ENCODE assay signal across 15 cellular contexts in genomic region chr16:87604572-87605135, GRCh38. TPM values are rescaled to one million over a fixed set of nuclear protein-coding genes. Genes with fewer than 3 reads are reported as not detected.
A peak's percentile ranks its signal among the peaks of the same experiment; 100 is the strongest.
DNase-seq lines count a peak whose midpoint lies in the region; ATAC-seq and TF ChIP-seq lines count a peak whose summit lies in the region.
"Had no signal": no experiment of that assay in that cellular context is flagged by ENCODE, and none has a peak within 500 bp of the region (broad histone marks: within the 10 kb centered on the region; RNA-seq: fewer than 3 reads in every experiment).

No MANE protein-coding gene starts in this region.

- H3K27ac ChIP-seq in HUES6 (ENCODE audit: low read depth, low read length) (no peak overlapping the region), neural progenitor cell (no peak overlapping the region)
- H3K27ac ChIP-seq: coronary artery, parathyroid adenoma, PC-9 had no signal

- H3K27me3 ChIP-seq in HUES6 (ENCODE audit: control insufficient read depth, insufficient read depth, low read length) (peaks cover 58% of the 10 kb centered on the region), neural progenitor cell (peaks cover 46% of the 10 kb centered on the region)

- intact Hi-C loops in activated CD4-positive, alpha-beta memory T cell treated with anti-CD3 and anti-CD28 coated beads for 36 hours (cut with micrococcal nuclease), result no loop called here

- POLR2A ChIA-PET in activated CD4-positive, alpha-beta memory T cell treated with anti-CD3 and anti-CD28 coated beads for 36 hours (lab: Charles Lee), result no interaction called here

- peaks cover 68% of the 10 kb centered on the region for H4K20me1 ChIP-seq in neural progenitor cell (ENCODE audit: low read depth)

- no peak overlapping the region for H2AFZ ChIP-seq in neural progenitor cell (replicated peaks)
- H2AFZ ChIP-seq: parathyroid adenoma, PC-9 had no signal

- H3K9me3 ChIP-seq in HUES6 (ENCODE audit: control insufficient read depth, insufficient read depth, low read depth, low read length) (no peaks in the 10 kb centered on the region), neural progenitor cell (ENCODE audit: low read depth) (no peaks in the 10 kb centered on the region)

- H3K36me3 ChIP-seq in HUES6 (ENCODE audit: control insufficient read depth, insufficient read depth, low read length), result no peaks in the 10 kb centered on the region
- no peaks in the 10 kb centered on the region for H3K36me3 ChIP-seq in neural progenitor cell

- peaks cover 0 to 11% of the 10 kb centered on the region in 2 donors for H3K4me1 Mint-ChIP-seq in effector memory CD8-positive, alpha-beta T cell (ENCODE audit: low read depth in 2 of 2)
- H3K4me1 Mint-ChIP-seq in neural progenitor cell, result peaks cover 12% of the 10 kb centered on the region
- H3K4me1 Mint-ChIP-seq in activated CD4-positive, alpha-beta memory T cell treated with anti-CD3 and anti-CD28 coated beads for 36 hours (ENCODE audit: low read depth), result peaks cover 10% of the 10 kb centered on the region

- H3K79me2 ChIP-seq in neural progenitor cell (ENCODE audit: low read depth), result peaks cover 19% of the 10 kb centered on the region
- H3K79me2 ChIP-seq: parathyroid adenoma had no signal

- peaks cover 13% of the 10 kb centered on the region for H3K4me1 ChIP-seq in HUES6 (ENCODE audit: control insufficient read depth, insufficient read depth, low read length)
- H3K4me1 ChIP-seq in neural progenitor cell, result peaks cover 8% of the 10 kb centered on the region
- H3K4me1 ChIP-seq: parathyroid adenoma had no signal

- H3K4me3 ChIP-seq in HUES6 (ENCODE audit: low read depth, low read length) (peak overlapping the region; percentile 97), neural progenitor cell (peak overlapping the region; percentile 100)
- H3K4me3 ChIP-seq: coronary artery, PC-9 had no signal

- DNase-seq in NCI-H2171 treated with DMSO at 0.1 percent for 48 hours (lab: John Stamatoyannopoulos, UW) (peak; percentile 43), NCI-H2171 (lab: John Stamatoyannopoulos, UW) (no peak), neural progenitor cell (ENCODE audit: low spot score) (no peak), left lobe of liver (ENCODE audit: low spot score) (no peak)
- DNase-seq in effector memory CD8-positive, alpha-beta T cell, result no peak
- DNase-seq in activated CD4-positive, alpha-beta memory T cell treated with anti-CD3 and anti-CD28 coated beads for 36 hours, result no peak
- DNase-seq: kidney glomerular epithelial cell; PC-9; stimulated activated naive B cell treated with anti-CD40 and anti-IgM and Interleukin-4, amounts not matched to agents 10 μg/mL and 1 μg/mL and 100 μg/mL, for 72 hours had no signal

- CTCF ChIA-PET in activated CD4-positive, alpha-beta memory T cell treated with anti-CD3 and anti-CD28 coated beads for 36 hours (lab: Charles Lee), result interaction anchor here (1.7 kb wide), 1 partner anchor 31 kb away, joined by 5 read pairs; no protein-coding TSS in a partner anchor

- no peaks in the 10 kb centered on the region for H3K36me3 Mint-ChIP-seq in effector memory CD8-positive, alpha-beta T cell (ENCODE audit: insufficient read depth)
- no peaks in the 10 kb centered on the region for H3K36me3 Mint-ChIP-seq in neural progenitor cell
- H3K36me3 Mint-ChIP-seq in activated CD4-positive, alpha-beta memory T cell treated with anti-CD3 and anti-CD28 coated beads for 36 hours, result no peaks in the 10 kb centered on the region

- H3K27ac Mint-ChIP-seq in effector memory CD8-positive, alpha-beta T cell, result no peak overlapping the region
- H3K27ac Mint-ChIP-seq in neural progenitor cell, result no peak overlapping the region
- H3K27ac Mint-ChIP-seq in activated CD4-positive, alpha-beta memory T cell treated with anti-CD3 and anti-CD28 coated beads for 36 hours, result no peak overlapping the region
- H3K27ac Mint-ChIP-seq: activated T-helper 2 cell treated with anti-CD3 and anti-CD28 coated beads, Interferon-gamma antibody, Interleukin-2, Interleukin-4, amounts not matched to agents 10 μg/mL and 5 μg/mL and 100 μg/mL, durations not matched to agents 14 hours and 24 hours and 36 hours; stimulated activated naive B cell treated with anti-CD40 and anti-IgM and Interleukin-4, amounts not matched to agents 10 μg/mL and 1 μg/mL and 100 μg/mL, for 72 hours had no signal

- H3K4me3 Mint-ChIP-seq in effector memory CD8-positive, alpha-beta T cell, result peak overlapping the region; percentile 10 to 50
- peak overlapping the region; percentile 81 for H3K4me3 Mint-ChIP-seq in neural progenitor cell
- H3K4me3 Mint-ChIP-seq in activated CD4-positive, alpha-beta memory T cell treated with anti-CD3 and anti-CD28 coated beads for 36 hours, result no peak overlapping the region
- H3K4me3 Mint-ChIP-seq: stimulated activated naive B cell treated with anti-CD40 and anti-IgM and Interleukin-4, amounts not matched to agents 10 μg/mL and 1 μg/mL and 100 μg/mL, for 72 hours had no signal

- H3K9me3 Mint-ChIP-seq in effector memory CD8-positive, alpha-beta T cell, result peaks cover 0 to 2% of the 10 kb centered on the region in 2 donors
- no peaks in the 10 kb centered on the region for H3K9me3 Mint-ChIP-seq in neural progenitor cell
- H3K9me3 Mint-ChIP-seq in activated CD4-positive, alpha-beta memory T cell treated with anti-CD3 and anti-CD28 coated beads for 36 hours, result no peaks in the 10 kb centered on the region
- H3K9me3 Mint-ChIP-seq: activated T-helper 2 cell treated with anti-CD3 and anti-CD28 coated beads, Interferon-gamma antibody, Interleukin-2, Interleukin-4, amounts not matched to agents 10 μg/mL and 5 μg/mL and 100 μg/mL, durations not matched to agents 14 hours and 24 hours and 36 hours had no signal

- no peak overlapping the region for H3K9ac ChIP-seq in HUES6 (ENCODE audit: low read length)
- no peak overlapping the region for H3K9ac ChIP-seq in neural progenitor cell
- H3K9ac ChIP-seq: parathyroid adenoma had no signal

- H3K4me2 ChIP-seq in neural progenitor cell, result peak overlapping the region; percentile 96
- H3K4me2 ChIP-seq: PC-9 had no signal

- peaks cover 32% of the 10 kb centered on the region for H3F3A ChIP-seq in neural progenitor cell (ENCODE audit: low read depth)

- TF ChIP-seq CTCF in neural progenitor cell (IDR thresholded peaks at IDR 0.05), result no peak

- peaks cover 64 to 74% of the 10 kb centered on the region in 2 donors for H3K27me3 Mint-ChIP-seq in effector memory CD8-positive, alpha-beta T cell
- peaks cover 58% of the 10 kb centered on the region for H3K27me3 Mint-ChIP-seq in neural progenitor cell (ENCODE audit: insufficient read depth, low read depth)
- H3K27me3 Mint-ChIP-seq in activated CD4-positive, alpha-beta memory T cell treated with anti-CD3 and anti-CD28 coated beads for 36 hours, result peaks cover 65% of the 10 kb centered on the region

- no peak for ATAC-seq in effector memory CD8-positive, alpha-beta T cell (replicated peaks)
- no peak for ATAC-seq in left lobe of liver
- ATAC-seq in HG03439 (IDR thresholded peaks at IDR 0.05; ENCODE audit: unreplicated experiment), result no peak
- ATAC-seq: stimulated activated naive B cell treated with anti-CD40 and anti-IgM and Interleukin-4, amounts not matched to agents 10 μg/mL and 1 μg/mL and 100 μg/mL, for 72 hours had no signal

RNA-seq across cellular contexts. Expression of gene JPH3, which starts 2.3 kb away (rescaled TPM):
- 7.1 and 19.4 TPM in 2 replicates for total RNA-seq in neural progenitor cell (ENCODE audit: low replicate concordance)
- under 1 TPM; 0.07 to 0.12 TPM for total RNA-seq in activated CD4-positive, alpha-beta memory T cell treated with anti-CD3 and anti-CD28 coated beads for 36 hours
- not detected for total RNA-seq in left lobe of liver
- total RNA-seq: HepG2, PC-9 had no signal
